19 cellular contexts compared by ENCODE assay signal in the genomic region with DNA sequence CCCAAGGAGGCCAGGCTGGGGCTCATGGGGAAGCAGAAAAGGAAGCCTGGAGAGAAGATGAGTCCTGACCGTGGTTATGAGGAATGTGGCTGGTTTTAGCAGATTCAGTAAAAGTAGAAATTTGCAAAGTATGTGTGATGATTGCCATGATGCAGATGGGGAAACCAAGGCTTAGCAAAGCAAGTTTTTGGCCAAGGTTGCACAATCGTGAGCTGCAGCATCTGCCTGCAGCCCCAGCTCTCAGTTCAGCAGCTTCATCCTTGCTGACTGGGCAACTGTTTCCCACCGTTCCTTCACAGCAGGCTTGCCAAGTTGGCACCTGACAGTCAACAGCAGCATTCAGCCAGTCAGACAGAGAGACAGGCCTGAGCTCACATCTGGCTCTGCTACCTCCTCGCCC.
"Had no signal": no experiment of that assay in that cellular context is flagged by ENCODE, and none has a peak within 500 bp of the region (broad histone marks: within the 10 kb centered on the region; RNA-seq: fewer than 3 reads in every experiment).

No MANE protein-coding gene starts in this region.

- H3K9me3 ChIP-seq: MG63, SK-N-SH had no signal

- H3K27me3 ChIP-seq: MG63 had no signal

- DNase-seq: Karpas-422, KG1, MG63, NCI-H1092, NCI-H1436, NCI-H187, NCI-H2029, NCI-H2081 treated with DMSO at 0.1 percent for 48 hours, NCI-H2171, NCI-H345, NCI-H446 treated with DMSO at 0.1 percent for 48 hours, NCI-H524, NCI-H526 treated with DMSO at 0.1 percent for 48 hours, NCI-H748 treated with DMSO at 0.1 percent for 48 hours, SHP77, SK-N-SH, SW 1271, T-cell had no signal

- H3K36me3 ChIP-seq: MG63 had no signal

- H3K9ac ChIP-seq: SK-N-SH had no signal

- ATAC-seq: T-cell had no signal

- H3K4me3 ChIP-seq: MG63 had no signal

- H3K4me2 ChIP-seq: SK-N-SH had no signal

- H3K27ac ChIP-seq: RWPE1 had no signal
